In genomic region chr10:82164333-82164732, GRCh38 we compare ENCODE assay signal across 26 cellular contexts.
"Had no signal": no experiment of that assay in that cellular context is flagged by ENCODE, and none has a peak within 500 bp of the region (broad histone marks: within the 10 kb centered on the region; RNA-seq: fewer than 3 reads in every experiment).

No MANE protein-coding gene starts in this region.

- H3K27ac Mint-ChIP-seq: activated CD4-positive, alpha-beta T cell treated with anti-CD3 and anti-CD28 coated beads, Interleukin-2, amount 10 ng/mL, durations not matched to agents 7 days and 5 days; activated CD8-positive, alpha-beta T cell treated with anti-CD3 and anti-CD28 coated beads for 36 hours; activated naive CD4-positive, alpha-beta T cell treated with anti-CD3 and anti-CD28 coated beads for 36 hours; activated naive CD4-positive, alpha-beta T cell treated with anti-CD3 and anti-CD28 coated beads, Interleukin-2, amount 50 U/mL, for 24 hours; activated naive CD8-positive, alpha-beta T cell treated with anti-CD3 and anti-CD28 coated beads for 36 hours; activated naive CD8-positive, alpha-beta T cell treated with anti-CD3 and anti-CD28 coated beads, Interleukin-2, amount 50 U/mL, for 24 hours; activated T-helper 17 cell treated with anti-CD3 and anti-CD28 coated beads, Interleukin-2, amount 50 U/mL, for 72 hours; endodermal cell; WTC11 had no signal

- H3K9me3 Mint-ChIP-seq: activated CD4-positive, alpha-beta T cell treated with anti-CD3 and anti-CD28 coated beads, Interleukin-2, amount 10 ng/mL, durations not matched to agents 7 days and 5 days; activated naive CD4-positive, alpha-beta T cell treated with anti-CD3 and anti-CD28 coated beads, Interleukin-2, amount 50 U/mL, for 24 hours; activated naive CD8-positive, alpha-beta T cell treated with anti-CD3 and anti-CD28 coated beads for 36 hours; endodermal cell; WTC11 had no signal

- H3K27ac ChIP-seq: adrenal gland, body of pancreas, VCaP had no signal

- H3K27me3 Mint-ChIP-seq: activated CD4-positive, alpha-beta T cell treated with anti-CD3 and anti-CD28 coated beads, Interleukin-2, amount 10 ng/mL, durations not matched to agents 7 days and 5 days; activated CD8-positive, alpha-beta T cell treated with anti-CD3 and anti-CD28 coated beads for 36 hours; activated naive CD4-positive, alpha-beta T cell treated with anti-CD3 and anti-CD28 coated beads, Interleukin-2, amount 50 U/mL, for 24 hours; activated naive CD8-positive, alpha-beta T cell treated with anti-CD3 and anti-CD28 coated beads for 36 hours; activated naive CD8-positive, alpha-beta T cell treated with anti-CD3 and anti-CD28 coated beads, Interleukin-2, amount 50 U/mL, for 24 hours; activated T-helper 17 cell treated with anti-CD3 and anti-CD28 coated beads, Interleukin-2, amount 50 U/mL, for 72 hours had no signal

- H3K36me3 ChIP-seq: adrenal gland had no signal

- H3K4me1 Mint-ChIP-seq: activated CD4-positive, alpha-beta T cell treated with anti-CD3 and anti-CD28 coated beads, Interleukin-2, amount 10 ng/mL, durations not matched to agents 7 days and 5 days; activated naive CD4-positive, alpha-beta T cell treated with anti-CD3 and anti-CD28 coated beads, Interleukin-2, amount 50 U/mL, for 24 hours; activated naive CD8-positive, alpha-beta T cell treated with anti-CD3 and anti-CD28 coated beads for 36 hours; activated naive CD8-positive, alpha-beta T cell treated with anti-CD3 and anti-CD28 coated beads, Interleukin-2, amount 50 U/mL, for 24 hours; activated T-helper 17 cell treated with anti-CD3 and anti-CD28 coated beads, Interleukin-2, amount 50 U/mL, for 72 hours; WTC11 had no signal

- H3K36me3 Mint-ChIP-seq: activated naive CD4-positive, alpha-beta T cell treated with anti-CD3 and anti-CD28 coated beads, Interleukin-2, amount 50 U/mL, for 24 hours; activated naive CD8-positive, alpha-beta T cell treated with anti-CD3 and anti-CD28 coated beads for 36 hours; WTC11 had no signal

- DNase-seq: activated CD4-positive, alpha-beta T cell treated with anti-CD3 and anti-CD28 coated beads for 1 hour; activated CD4-positive, alpha-beta T cell treated with anti-CD3 and anti-CD28 coated beads for 4 hours; activated CD4-positive, alpha-beta T cell treated with anti-CD3 and anti-CD28 coated beads, Interleukin-2, amount 10 ng/mL, durations not matched to agents 7 days and 5 days; activated CD4-positive, alpha-beta T cell treated with anti-CD3 and anti-CD28 coated beads, Interleukin-2, amount 50 U/mL, for 4 hours; activated CD8-positive, alpha-beta memory T cell treated with anti-CD3 and anti-CD28 coated beads for 24 hours; activated CD8-positive, alpha-beta T cell treated with anti-CD3 and anti-CD28 coated beads for 36 hours; activated effector memory CD4-positive, alpha-beta T cell treated with Interleukin-2 at 50 U/mL for 16 hours; activated naive CD4-positive, alpha-beta T cell treated with anti-CD3 and anti-CD28 coated beads for 36 hours; activated naive CD8-positive, alpha-beta T cell treated with anti-CD3 and anti-CD28 coated beads for 36 hours; activated naive CD8-positive, alpha-beta T cell treated with anti-CD3 and anti-CD28 coated beads, Interleukin-2, amount 50 U/mL, for 24 hours; activated T-cell treated with anti-CD3 and anti-CD28 coated beads, Interleukin-2, amount 50 U/mL, for 4 hours; adrenal gland; amygdala; aorta; body of pancreas; caudate nucleus; cortex of kidney; effector memory CD4-positive, alpha-beta T cell; endodermal cell; foreskin fibroblast; T-helper 2 cell had no signal

- H3K4me3 ChIP-seq: adrenal gland, body of pancreas had no signal

- H3K9me3 ChIP-seq: adrenal gland, body of pancreas had no signal

- ATAC-seq: activated CD8-positive, alpha-beta T cell treated with anti-CD3 and anti-CD28 coated beads for 36 hours; activated naive CD8-positive, alpha-beta T cell treated with anti-CD3 and anti-CD28 coated beads, Interleukin-2, amount 50 U/mL, for 24 hours; activated T-cell treated with anti-CD3 and anti-CD28 coated beads, Interleukin-2, amount 50 U/mL, for 4 hours; activated T-helper 17 cell treated with anti-CD3 and anti-CD28 coated beads, Interleukin-2, amount 50 U/mL, for 72 hours; body of pancreas; esophagus mucosa; WTC11 had no signal

- H3K4me3 Mint-ChIP-seq: activated CD4-positive, alpha-beta T cell treated with anti-CD3 and anti-CD28 coated beads, Interleukin-2, amount 10 ng/mL, durations not matched to agents 7 days and 5 days; activated CD8-positive, alpha-beta T cell treated with anti-CD3 and anti-CD28 coated beads for 36 hours; activated naive CD4-positive, alpha-beta T cell treated with anti-CD3 and anti-CD28 coated beads for 36 hours; activated naive CD4-positive, alpha-beta T cell treated with anti-CD3 and anti-CD28 coated beads, Interleukin-2, amount 50 U/mL, for 24 hours; activated naive CD8-positive, alpha-beta T cell treated with anti-CD3 and anti-CD28 coated beads for 36 hours; activated naive CD8-positive, alpha-beta T cell treated with anti-CD3 and anti-CD28 coated beads, Interleukin-2, amount 50 U/mL, for 24 hours; activated T-cell treated with anti-CD3 and anti-CD28 coated beads, Interleukin-2, amount 50 U/mL, for 4 hours; activated T-helper 17 cell treated with anti-CD3 and anti-CD28 coated beads, Interleukin-2, amount 50 U/mL, for 72 hours; endodermal cell; WTC11 had no signal

- H3K4me1 ChIP-seq: adrenal gland, body of pancreas had no signal

- H3K27me3 ChIP-seq: adrenal gland, body of pancreas had no signal
